Comparison of ENCODE assay signal across 11 cellular contexts in genomic region chr14:61343991-61344405, GRCh38. TPM values are rescaled to one million over a fixed set of nuclear protein-coding genes. Genes with fewer than 3 reads are reported as not detected.
A peak's percentile ranks its signal among the peaks of the same experiment; 100 is the strongest.
DNase-seq lines count a peak whose midpoint lies in the region; ATAC-seq and TF ChIP-seq lines count a peak whose summit lies in the region.
"Had no signal": no experiment of that assay in that cellular context is flagged by ENCODE, and none has a peak within 500 bp of the region (broad histone marks: within the 10 kb centered on the region; RNA-seq: fewer than 3 reads in every experiment).

No MANE protein-coding gene starts in this region.

- no peak overlapping the region for H3K56ac ChIP-seq in mesendoderm (ENCODE audit: low read length)

- H3K27ac Mint-ChIP-seq in CD4-positive, alpha-beta T cell, result peak overlapping the region; percentile 99
- H3K27ac Mint-ChIP-seq in T-helper 2 cell treated with Interferon-gamma antibody and Interleukin-4, amounts not matched to agents 5 μg/mL and 100 μg/mL, for 36 hours, result peak overlapping the region; percentile 98
- no peak overlapping the region for H3K27ac Mint-ChIP-seq in endothelial cell (ENCODE audit: unreplicated experiment)

- CTCF ChIA-PET in CD4-positive, alpha-beta T cell (lab: Charles Lee), result interaction anchor here (0.9 to 1.9 kb wide), 8 partner anchors 9 to 90 kb away, joined by 3 to 9 read pairs (median 4); partner anchors contain the start of gene PRKCH

- no peaks in the 10 kb centered on the region for H3K79me1 ChIP-seq in mesendoderm (ENCODE audit: low read length)

- H3K36me3 ChIP-seq in mesendoderm (ENCODE audit: control insufficient read depth, insufficient read depth, low read length), result no peaks in the 10 kb centered on the region

- H3K4ac ChIP-seq in mesendoderm (ENCODE audit: low read depth, low read length), result no peak overlapping the region

- no peak overlapping the region for H4K5ac ChIP-seq in mesendoderm (ENCODE audit: low read length)

- H3K18ac ChIP-seq in mesendoderm (ENCODE audit: low read length), result no peak overlapping the region

- H3K23ac ChIP-seq in mesendoderm (ENCODE audit: low read length), result no peak overlapping the region

- no peak for TF ChIP-seq CTCF in CD4-positive, alpha-beta T cell (IDR thresholded peaks at IDR 0.05)
- TF ChIP-seq CTCF in dorsolateral prefrontal cortex (IDR thresholded peaks at IDR 0.05 in 54 of 56, conservative IDR thresholded peaks at IDR 0.05 in 2 of 56; ENCODE audit: low read depth in 1 of 56, partially characterized antibody in 56 of 56) (no peak), endothelial cell (IDR thresholded peaks at IDR 0.05; ENCODE audit: unreplicated experiment) (no peak)

- H3K4me3 ChIP-seq in dorsolateral prefrontal cortex, result no peak overlapping the region
- H3K4me3 ChIP-seq in mesendoderm (ENCODE audit: low read length), result no peak overlapping the region

- no peaks in the 10 kb centered on the region for H3K27me3 ChIP-seq in CD4-positive, alpha-beta T cell (ENCODE audit: control insufficient read depth, insufficient read depth, low read length)
- peaks cover 0 to 2% (median 0%) of the 10 kb centered on the region in 45 donors for H3K27me3 ChIP-seq in dorsolateral prefrontal cortex
- no peaks in the 10 kb centered on the region for H3K27me3 ChIP-seq in mesendoderm (ENCODE audit: insufficient read depth, low read length, poor library complexity)

- no peaks in the 10 kb centered on the region for H3K9me3 Mint-ChIP-seq in CD4-positive, alpha-beta T cell
- H3K9me3 Mint-ChIP-seq in T-helper 2 cell treated with Interferon-gamma antibody and Interleukin-4, amounts not matched to agents 5 μg/mL and 100 μg/mL, for 36 hours, result peaks cover 5% of the 10 kb centered on the region
- no peaks in the 10 kb centered on the region for H3K9me3 Mint-ChIP-seq in endothelial cell (ENCODE audit: unreplicated experiment)

- no peak overlapping the region for H3K4me2 ChIP-seq in mesendoderm (ENCODE audit: low read length)

- intact Hi-C loops in CD4-positive, alpha-beta T cell (cut with DNase I, micrococcal nuclease), result loop anchor here in 1 of 2 experiments (1.0 to 2.0 kb wide), 3 partner anchors 8 to 23 kb away; no protein-coding TSS in a partner anchor
- intact Hi-C loops in dorsolateral prefrontal cortex (cut with DNase I), result no loop called here
- intact Hi-C loops in sciatic nerve (cut with DNase I), result no loop called here

- DNase-seq in CD4-positive, alpha-beta T cell, result peak in 1 of 10 experiments; percentile 34
- peak; percentile 49 for DNase-seq in T-helper 2 cell treated with Interferon-gamma antibody and Interleukin-4, amounts not matched to agents 5 μg/mL and 100 μg/mL, for 36 hours (ENCODE audit: low spot score)
- DNase-seq in dorsolateral prefrontal cortex, result no peak
- DNase-seq in sciatic nerve (ENCODE audit: low spot score), result no peak
- no peak for DNase-seq in cortex of kidney (lab: John Stamatoyannopoulos, UW)
- DNase-seq in effector CD4-positive, alpha-beta T cell, result no peak
- no peak for DNase-seq in mesendoderm
- DNase-seq in endothelial cell (ENCODE audit: low spot score), result no peak
- DNase-seq: DMS 273 treated with DMSO at 0.1 percent for 48 hours, KBM-7, NCI-H82 had no signal

- POLR2A ChIA-PET in CD4-positive, alpha-beta T cell (lab: Charles Lee), result interaction anchor here (0.9 to 9.2 kb wide), 10 partner anchors 12 to 108 kb away, joined by 3 to 110 read pairs (median 5); partner anchors contain the start of gene PRKCH

- H3K79me2 ChIP-seq in mesendoderm (ENCODE audit: control insufficient read depth, insufficient read depth, low read length), result no peaks in the 10 kb centered on the region

- peaks cover 92% of the 10 kb centered on the region for H3K4me1 Mint-ChIP-seq in CD4-positive, alpha-beta T cell (ENCODE audit: low read depth)
- peaks cover 85% of the 10 kb centered on the region for H3K4me1 Mint-ChIP-seq in T-helper 2 cell treated with Interferon-gamma antibody and Interleukin-4, amounts not matched to agents 5 μg/mL and 100 μg/mL, for 36 hours (ENCODE audit: low read depth)
- peaks cover 29% of the 10 kb centered on the region for H3K4me1 Mint-ChIP-seq in endothelial cell (ENCODE audit: unreplicated experiment)

- no peaks in the 10 kb centered on the region for H3K9me3 ChIP-seq in CD4-positive, alpha-beta T cell (ENCODE audit: control insufficient read depth, low read length)

- no peak overlapping the region for H2BK5ac ChIP-seq in mesendoderm (ENCODE audit: low read length)

- peak; percentile 32 for ATAC-seq in CD4-positive, alpha-beta T cell (ENCODE audit: poor library complexity)
- ATAC-seq in sciatic nerve, result peak; percentile 23

- WGBS in mesendoderm (ENCODE audit: extremely low coverage, insufficient coverage, low lambda C conversion rate), result no CpG with 5 or more reads among the region's 4 CpGs

- H2BK120ac ChIP-seq in mesendoderm (ENCODE audit: low read depth, low read length), result no peak overlapping the region

- no peaks in the 10 kb centered on the region for H3K27me3 Mint-ChIP-seq in CD4-positive, alpha-beta T cell
- H3K27me3 Mint-ChIP-seq in T-helper 2 cell treated with Interferon-gamma antibody and Interleukin-4, amounts not matched to agents 5 μg/mL and 100 μg/mL, for 36 hours (ENCODE audit: low read depth), result no peaks in the 10 kb centered on the region
- peaks cover 1% of the 10 kb centered on the region for H3K27me3 Mint-ChIP-seq in endothelial cell (ENCODE audit: unreplicated experiment)

- no peak overlapping the region for H4K8ac ChIP-seq in mesendoderm (ENCODE audit: low read depth, low read length)

- no peak overlapping the region for H2AK5ac ChIP-seq in mesendoderm (ENCODE audit: low read length)

- H2BK15ac ChIP-seq in mesendoderm (replicated peaks; ENCODE audit: low read depth), result no peak overlapping the region

- H3K27ac ChIP-seq in CD4-positive, alpha-beta T cell (ENCODE audit: low read depth, low read length), result peak overlapping the region; percentile 79
- peak overlapping the region in 38 of 59 donors; percentile 5 to 83 (median 32) for H3K27ac ChIP-seq in dorsolateral prefrontal cortex
- H3K27ac ChIP-seq in mesendoderm (ENCODE audit: low read depth, low read length), result no peak overlapping the region

- H3K36me3 Mint-ChIP-seq in CD4-positive, alpha-beta T cell (ENCODE audit: low read depth), result peaks cover 27% of the 10 kb centered on the region
- peaks cover 51% of the 10 kb centered on the region for H3K36me3 Mint-ChIP-seq in T-helper 2 cell treated with Interferon-gamma antibody and Interleukin-4, amounts not matched to agents 5 μg/mL and 100 μg/mL, for 36 hours (ENCODE audit: low read depth)
- no peaks in the 10 kb centered on the region for H3K36me3 Mint-ChIP-seq in endothelial cell (ENCODE audit: low read depth, unreplicated experiment)

- H3K4me3 Mint-ChIP-seq in CD4-positive, alpha-beta T cell, result peak overlapping the region; percentile 87
- peak overlapping the region; percentile 76 for H3K4me3 Mint-ChIP-seq in T-helper 2 cell treated with Interferon-gamma antibody and Interleukin-4, amounts not matched to agents 5 μg/mL and 100 μg/mL, for 36 hours
- no peak overlapping the region for H3K4me3 Mint-ChIP-seq in endothelial cell (ENCODE audit: unreplicated experiment)

- H3K4me1 ChIP-seq in mesendoderm (ENCODE audit: control insufficient read depth, low read depth, low read length), result no peaks in the 10 kb centered on the region

- no peak overlapping the region for H3K9ac ChIP-seq in mesendoderm (ENCODE audit: low read length)

RNA-seq across cellular contexts. Expression of gene PRKCH, which starts 22.6 kb away (rescaled TPM):
- total RNA-seq in CD4-positive, alpha-beta T cell, result 100 to 1,000 TPM; 378 to 385 TPM
- 10 to 100 TPM in 100 of 120 experiments, 1 to 10 TPM in 20; 6.3 to 39.4 (median 13.3) TPM for total RNA-seq in dorsolateral prefrontal cortex
- 52.9 TPM for total RNA-seq in sciatic nerve
- polyA plus RNA-seq in mesendoderm (2013, experiment 1 of 2), result 9.3 TPM
- 7.0 TPM for polyA plus RNA-seq in mesendoderm (2013, experiment 2 of 2)
- total RNA-seq in endothelial cell (ENCODE audit: unreplicated experiment), result 42.5 TPM
